In genomic region chr7:75156913-75157399, GRCh38 we compare ENCODE assay signal across 8 cellular contexts.
DNase-seq lines count a peak whose midpoint lies in the region; ATAC-seq and TF ChIP-seq lines count a peak whose summit lies in the region.
"Not testable (repeated sequence)": the region's sequence is repeated elsewhere in the genome, so short reads cannot be mapped to it uniquely, and the experiment has no call there.

No MANE protein-coding gene starts in this region.

- intact Hi-C loops in dorsolateral prefrontal cortex (cut with DNase I); lower lobe of right lung (cut with DNase I); uterus (cut with DNase I; ENCODE audit: low total_unique reads): not testable (repeated sequence)

- ATAC-seq in GM19025 (IDR thresholded peaks at IDR 0.05; ENCODE audit: low read depth, unreplicated experiment) = peak; percentile 85
- peak; percentile 88 for ATAC-seq in HG02852 (IDR thresholded peaks at IDR 0.05; ENCODE audit: unreplicated experiment)
- ATAC-seq in lower lobe of right lung = peak; percentile 97 to 99

- H3K9ac ChIP-seq in OCI-LY3 (ENCODE audit: low read length) = not testable (repeated sequence)

- H2AFZ ChIP-seq in OCI-LY3 (ENCODE audit: low read depth, low read length) = not testable (repeated sequence)

- peak overlapping the region; percentile 26; the same call in 1 of the 2 replicates for H3K4me2 ChIP-seq in OCI-LY3 (ENCODE audit: low read length)

- not testable (repeated sequence) for H4K20me1 ChIP-seq in OCI-LY3 (ENCODE audit: insufficient read depth, low read length)

- not testable (repeated sequence) for H3K79me2 ChIP-seq in OCI-LY3 (ENCODE audit: low read length)

- DNase-seq in activated CD8-positive, alpha-beta memory T cell treated with anti-CD3 and anti-CD28 coated beads, Interleukin-2, amount 50 U/mL, for 48 hours = peak; percentile 89
- DNase-seq in dorsolateral prefrontal cortex (peak; percentile 88 to 96 (median 94)), lower lobe of right lung (peak; percentile 98), uterus (peak; percentile 95 to 97)
- DNase-seq in stimulated activated CD4-positive, alpha-beta T cell treated with anti-CD3 and anti-CD28 coated beads, Interleukin-1b, Interleukin-23, amount 100 ng/mL, for 1 hour (ENCODE audit: low read depth in 2 of 2) = peak; percentile 90 to 92

- H3K9me3 ChIP-seq in OCI-LY3 (ENCODE audit: insufficient read depth, low read length); lower lobe of right lung; uterus: not testable (repeated sequence)

- TF ChIP-seq POLR2A in uterus (IDR thresholded peaks at IDR 0.05) = not testable (repeated sequence)

- H3K36me3 ChIP-seq in OCI-LY3 (replicated peaks; ENCODE audit: low read depth, low read length); lower lobe of right lung; uterus: not testable (repeated sequence)

- not testable (repeated sequence) for TF ChIP-seq CTCF in OCI-LY3 (IDR thresholded peaks at IDR 0.05; ENCODE audit: low read depth, low read length); lower lobe of right lung (IDR thresholded peaks at IDR 0.05); uterus (IDR thresholded peaks at IDR 0.05)
- TF ChIP-seq CTCF in dorsolateral prefrontal cortex (IDR thresholded peaks at IDR 0.05 in 54 of 56, conservative IDR thresholded peaks at IDR 0.05 in 2 of 56; ENCODE audit: low read depth in 1 of 56, partially characterized antibody in 56 of 56) = peak in 21 of 56 donors; percentile 7 to 37 (median 16)

- H3K27ac ChIP-seq in OCI-LY3 (ENCODE audit: low read length) = not testable (repeated sequence)
- peak overlapping the region in 9 of 59 donors; percentile 26 to 74 (median 57) for H3K27ac ChIP-seq in dorsolateral prefrontal cortex
- peak overlapping the region; percentile 79 for H3K27ac ChIP-seq in lower lobe of right lung
- peak overlapping the region; percentile 47 to 59 for H3K27ac ChIP-seq in uterus

- not testable (repeated sequence) for H3K27me3 ChIP-seq in OCI-LY3 (ENCODE audit: low read depth, low read length); dorsolateral prefrontal cortex; lower lobe of right lung (ENCODE audit: low read depth); uterus

- H3K4me3 ChIP-seq in OCI-LY3 (ENCODE audit: low read length) = peak overlapping the region; percentile 66; the same call in 1 of the 2 replicates
- H3K4me3 ChIP-seq in dorsolateral prefrontal cortex = peak overlapping the region in 58 of 59 donors; percentile 21 to 66 (median 52)
- peak overlapping the region; percentile 49 for H3K4me3 ChIP-seq in lower lobe of right lung
- H3K4me3 ChIP-seq in uterus = peak overlapping the region; percentile 39 to 44

- H3K4me1 ChIP-seq in OCI-LY3 (ENCODE audit: low read length); lower lobe of right lung; uterus: not testable (repeated sequence)
